8 cellular contexts compared by ENCODE assay signal in genomic region chr15:64163662-64164362, GRCh38. TPM values are rescaled to one million over a fixed set of nuclear protein-coding genes. Genes with fewer than 3 reads are reported as not detected.
DNase-seq lines count a peak whose midpoint lies in the region; ATAC-seq, FAIRE-seq and TF ChIP-seq lines count a peak whose summit lies in the region.

No MANE protein-coding gene starts in this region.

- H3K4me1 Mint-ChIP-seq in Caco-2 (ENCODE audit: low read depth, unreplicated experiment), result no peaks in the 10 kb centered on the region

- BruUV-seq in Caco-2 (replicated peaks; lab: Mats Ljungman, UMichigan), result no TSS peak

- H3K9me3 ChIP-seq in Caco-2 (no peaks in the 10 kb centered on the region), neural cell (ENCODE audit: low read length) (no peaks in the 10 kb centered on the region)

- no peak for DNase-seq in Caco-2
- peak; percentile 36 for DNase-seq in SIG-M5 (lab: John Stamatoyannopoulos, UW)
- no peak for DNase-seq in epithelial cell of prostate (ENCODE audit: low read depth, low spot score)
- no peak for DNase-seq in frontal cortex (ENCODE audit: low spot score in 2 of 2)
- DNase-seq in HPDE6-E6E7 (ENCODE audit: extremely low spot score), result no peak
- no peak for DNase-seq in GM12891 (ENCODE audit: insufficient read length, low spot score)

- peaks cover 25% of the 10 kb centered on the region for H3K36me3 Mint-ChIP-seq in Caco-2 (ENCODE audit: insufficient read depth, unreplicated experiment)

- intact Hi-C loops in Caco-2 (cut with micrococcal nuclease; ENCODE audit: unreplicated experiment), result loop anchor here (1.0 kb wide), 1 partner anchor 30 kb away; no protein-coding TSS in a partner anchor

- H4K20me1 ChIP-seq in neural cell (ENCODE audit: insufficient read depth), result no peaks in the 10 kb centered on the region

- H3K36me3 ChIP-seq in Caco-2 (ENCODE audit: control insufficient read depth, insufficient read depth, low read length), result no peaks in the 10 kb centered on the region; the same call in 1 of the 2 replicates
- no peaks in the 10 kb centered on the region for H3K36me3 ChIP-seq in neural cell (ENCODE audit: insufficient read depth, low read length)

- POLR2A ChIA-PET in Caco-2 (lab: Charles Lee), result interaction anchor here (0.9 to 1.6 kb wide), 3 partner anchors 11 to 662 kb away, joined by 3 to 5 read pairs (median 3); partner anchors contain the start of genes CIAO2A and PIF1

- no peaks in the 10 kb centered on the region for H3K27me3 ChIP-seq in Caco-2 (replicated peaks; ENCODE audit: control insufficient read depth, insufficient read depth, low read length)
- no peaks in the 10 kb centered on the region for H3K27me3 ChIP-seq in neural cell (ENCODE audit: insufficient read depth, low read depth, low read length)

- H3K4me3 ChIP-seq in Caco-2 (ENCODE audit: low read depth, low read length), result peak overlapping the region; percentile 41
- H3K4me3 ChIP-seq in neural cell (ENCODE audit: low read length), result peak overlapping the region; percentile 93

- peak; percentile 2 for ATAC-seq in HG02588 (IDR thresholded peaks at IDR 0.05; ENCODE audit: unreplicated experiment)

- H3K27me3 Mint-ChIP-seq in Caco-2 (ENCODE audit: insufficient read depth, unreplicated experiment), result no peaks in the 10 kb centered on the region

- no peak for TF ChIP-seq POLR2A in GM12891 (IDR thresholded peaks at IDR 0.05; ENCODE audit: low read depth, low read length)

- peak overlapping the region; percentile 21 for H3K9ac ChIP-seq in neural cell (ENCODE audit: low read length)

- TF ChIP-seq CTCF in Caco-2 (IDR thresholded peaks at IDR 0.05; ENCODE audit: insufficient read depth in 1 of 2, low read depth in 1 of 2, low read length in 1 of 2, severe bottlenecking in 1 of 2, unreplicated experiment in 1 of 2) (no peak), neural cell (IDR thresholded peaks at IDR 0.05; ENCODE audit: poor library complexity, severe bottlenecking) (no peak)

- H3K27ac Mint-ChIP-seq in Caco-2 (ENCODE audit: unreplicated experiment), result peak overlapping the region; percentile 89

- H3K27ac ChIP-seq in epithelial cell of prostate (peak overlapping the region; percentile 81), neural cell (ENCODE audit: low read length) (peak overlapping the region; percentile 42)

- no peak for TF ChIP-seq EP300 in neural cell (conservative IDR thresholded peaks at IDR 0.05; ENCODE audit: poor library complexity, severe bottlenecking)

- H3K9me3 Mint-ChIP-seq in Caco-2 (ENCODE audit: unreplicated experiment), result no peaks in the 10 kb centered on the region

- H3K4me1 ChIP-seq in Caco-2, result peaks cover 4% of the 10 kb centered on the region; the same call in 1 of the 2 replicates

- no peaks in the 10 kb centered on the region for H3K9me2 ChIP-seq in neural cell (ENCODE audit: insufficient read depth, low read length)

- H3F3A ChIP-seq in neural cell (ENCODE audit: insufficient read depth, low read length, poor library complexity, severe bottlenecking), result no peaks in the 10 kb centered on the region

- TF ChIP-seq RAD21 in neural cell (conservative IDR thresholded peaks at IDR 0.05), result no peak

- H2AFZ ChIP-seq in neural cell (ENCODE audit: low read depth, low read length), result no peak overlapping the region

- CTCF ChIA-PET in Caco-2 (lab: Charles Lee), result interaction anchor here (0.6 to 3.1 kb wide), 5 partner anchors 10 to 193 kb away, joined by 3 to 19 read pairs (median 5); partner anchors contain the start of genes CIAO2A and CSNK1G1

- no peak overlapping the region for H3K4me2 ChIP-seq in neural cell (ENCODE audit: low read length)

- H3K4me3 Mint-ChIP-seq in Caco-2 (ENCODE audit: unreplicated experiment), result peak overlapping the region; percentile 77

- peaks cover 10% of the 10 kb centered on the region for H3K79me2 ChIP-seq in neural cell (replicated peaks; ENCODE audit: insufficient read depth, low read length)

- no peak for FAIRE-seq in frontal cortex (lab: Jason Lieb, UNC)
- no peak for FAIRE-seq in GM12891 (lab: Jason Lieb, UNC)

TF ChIP-seq in neural cell, 6 proteins besides CTCF, POLR2A, EP300 and RAD21:
- no peak for TF ChIP-seq MXI1 (conservative IDR thresholded peaks at IDR 0.05; ENCODE audit: poor library complexity, severe bottlenecking)
- TF ChIP-seq, protein P1, sequence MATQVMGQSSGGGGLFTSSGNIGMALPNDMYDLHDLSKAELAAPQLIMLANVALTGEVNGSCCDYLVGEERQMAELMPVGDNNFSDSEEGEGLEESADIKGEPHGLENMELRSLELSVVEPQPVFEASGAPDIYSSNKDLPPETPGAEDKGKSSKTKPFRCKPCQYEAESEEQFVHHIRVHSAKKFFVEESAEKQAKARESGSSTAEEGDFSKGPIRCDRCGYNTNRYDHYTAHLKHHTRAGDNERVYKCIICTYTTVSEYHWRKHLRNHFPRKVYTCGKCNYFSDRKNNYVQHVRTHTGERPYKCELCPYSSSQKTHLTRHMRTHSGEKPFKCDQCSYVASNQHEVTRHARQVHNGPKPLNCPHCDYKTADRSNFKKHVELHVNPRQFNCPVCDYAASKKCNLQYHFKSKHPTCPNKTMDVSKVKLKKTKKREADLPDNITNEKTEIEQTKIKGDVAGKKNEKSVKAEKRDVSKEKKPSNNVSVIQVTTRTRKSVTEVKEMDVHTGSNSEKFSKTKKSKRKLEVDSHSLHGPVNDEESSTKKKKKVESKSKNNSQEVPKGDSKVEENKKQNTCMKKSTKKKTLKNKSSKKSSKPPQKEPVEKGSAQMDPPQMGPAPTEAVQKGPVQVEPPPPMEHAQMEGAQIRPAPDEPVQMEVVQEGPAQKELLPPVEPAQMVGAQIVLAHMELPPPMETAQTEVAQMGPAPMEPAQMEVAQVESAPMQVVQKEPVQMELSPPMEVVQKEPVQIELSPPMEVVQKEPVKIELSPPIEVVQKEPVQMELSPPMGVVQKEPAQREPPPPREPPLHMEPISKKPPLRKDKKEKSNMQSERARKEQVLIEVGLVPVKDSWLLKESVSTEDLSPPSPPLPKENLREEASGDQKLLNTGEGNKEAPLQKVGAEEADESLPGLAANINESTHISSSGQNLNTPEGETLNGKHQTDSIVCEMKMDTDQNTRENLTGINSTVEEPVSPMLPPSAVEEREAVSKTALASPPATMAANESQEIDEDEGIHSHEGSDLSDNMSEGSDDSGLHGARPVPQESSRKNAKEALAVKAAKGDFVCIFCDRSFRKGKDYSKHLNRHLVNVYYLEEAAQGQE (IDR thresholded peaks at IDR 0.05; ENCODE audit: borderline replicate concordance), result no peak
- no peak for TF ChIP-seq POLR2AphosphoS5 (IDR thresholded peaks at IDR 0.05)
- TF ChIP-seq EZH2 (IDR thresholded peaks at IDR 0.05; ENCODE audit: borderline replicate concordance, insufficient read depth, low read length, poor library complexity, severe bottlenecking), result no peak
- no peak for TF ChIP-seq SMC3 (conservative IDR thresholded peaks at IDR 0.05; ENCODE audit: poor library complexity)
- TF ChIP-seq TAF1 (IDR thresholded peaks at IDR 0.05; ENCODE audit: low read depth), result no peak

TF ChIP-seq in GM12891, 5 proteins besides CTCF, POLR2A, EP300 and RAD21:
- no peak for TF ChIP-seq TAF1 (IDR thresholded peaks at IDR 0.05; ENCODE audit: low read depth, low read length)
- TF ChIP-seq PAX5 (IDR thresholded peaks at IDR 0.05; ENCODE audit: insufficient read depth, low read length, severe bottlenecking), result no peak
- TF ChIP-seq POLR2AphosphoS5 (IDR thresholded peaks at IDR 0.05; ENCODE audit: low read depth, low read length), result no peak
- TF ChIP-seq POU2F2 (IDR thresholded peaks at IDR 0.05; ENCODE audit: low read depth, low read length), result no peak
- TF ChIP-seq SPI1 (IDR thresholded peaks at IDR 0.05; ENCODE audit: low read depth, low read length), result no peak

RNA-seq across cellular contexts. Expression of gene PPIB, which starts 1.0 kb away (rescaled TPM):
- total RNA-seq in Caco-2 (2022), result 458 and 504 TPM in 2 replicates
- 202 and 206 TPM in 2 replicates for polyA plus RNA-seq in neural cell
- 99.3 and 109 TPM in 2 replicates for polyA minus RNA-seq in neural cell
- 186 TPM for total RNA-seq in frontal cortex
- polyA plus RNA-seq in GM12891 (2012; ENCODE audit: low read depth, missing spikeins), result 328 TPM

RNA-seq across cellular contexts. Expression of gene SNX22, which starts 12.3 kb away (rescaled TPM):
- total RNA-seq in Caco-2 (2022) (0.91 and 1.2 TPM in 2 replicates), frontal cortex (7.7 TPM)
- polyA plus RNA-seq in neural cell, result 0.38 and 0.73 TPM in 2 replicates
- 1.7 and 2.1 TPM in 2 replicates for polyA minus RNA-seq in neural cell
- polyA plus RNA-seq in GM12891 (2012; ENCODE audit: low read depth, missing spikeins), result 6.4 TPM
